Comparison of ENCODE assay signal across 22 cellular contexts in genomic region chr12:12488296-12488695, GRCh38.
DNase-seq lines count a peak whose midpoint lies in the region; ATAC-seq and TF ChIP-seq lines count a peak whose summit lies in the region.
"Had no signal": no experiment of that assay in that cellular context is flagged by ENCODE, and none has a peak within 500 bp of the region (broad histone marks: within the 10 kb centered on the region; RNA-seq: fewer than 3 reads in every experiment).

No MANE protein-coding gene starts in this region.

- H3K36me3 Mint-ChIP-seq in activated CD8-positive, alpha-beta T cell treated with anti-CD3 and anti-CD28 coated beads for 36 hours (ENCODE audit: low read depth), result peaks cover 44% of the 10 kb centered on the region
- H3K36me3 Mint-ChIP-seq in activated CD8-positive, alpha-beta T cell treated with anti-CD3 and anti-CD28 coated beads, Interleukin-2, amount 10 ng/mL, durations not matched to agents 7 days and 5 days (ENCODE audit: low read depth), result peaks cover 36% of the 10 kb centered on the region
- peaks cover 28% of the 10 kb centered on the region for H3K36me3 Mint-ChIP-seq in nephron progenitor cell (ENCODE audit: low read depth)

- no peak for ATAC-seq in activated CD8-positive, alpha-beta T cell treated with anti-CD3 and anti-CD28 coated beads for 36 hours
- ATAC-seq in activated CD8-positive, alpha-beta T cell treated with anti-CD3 and anti-CD28 coated beads, Interleukin-2, amount 10 ng/mL, durations not matched to agents 7 days and 5 days, result no peak
- no peak for ATAC-seq in HG03565 (IDR thresholded peaks at IDR 0.05; ENCODE audit: unreplicated experiment)

- DNase-seq in activated CD8-positive, alpha-beta T cell treated with anti-CD3 and anti-CD28 coated beads for 36 hours, result no peak
- DNase-seq in activated CD8-positive, alpha-beta T cell treated with anti-CD3 and anti-CD28 coated beads, Interleukin-2, amount 10 ng/mL, durations not matched to agents 7 days and 5 days, result no peak
- no peak for DNase-seq in Peyer's patch
- no peak for DNase-seq in nephron progenitor cell
- DNase-seq in NCI-H1930 (lab: John Stamatoyannopoulos, UW), result no peak
- no peak for DNase-seq in cerebellar cortex (ENCODE audit: low spot score)
- DNase-seq: activated CD4-positive, alpha-beta T cell treated with anti-CD3 and anti-CD28 coated beads for 4 hours; activated T-cell treated with anti-CD3 and anti-CD28 coated beads for 4 hours; immature natural killer cell; left ventricle myocardium inferior; mucosa of descending colon; NCI-H1105 treated with DMSO at 0.1 percent for 48 hours; NCI-H524; RPMI8226; SK-N-SH; stimulated activated CD4-positive, alpha-beta T cell treated with anti-CD3 and anti-CD28 coated beads, Interleukin-4, amount 100 ng/mL, for 1 hour had no signal

- no peak for TF ChIP-seq POLR2A in Peyer's patch (IDR thresholded peaks at IDR 0.05)

- peaks cover 0 to 27% (median 0%) of the 10 kb centered on the region in 3 donors for H3K36me3 ChIP-seq in Peyer's patch

- no peaks in the 10 kb centered on the region for H3K27me3 ChIP-seq in Peyer's patch
- H3K27me3 ChIP-seq: BLaER1, neutrophil had no signal

- H3K4me1 ChIP-seq in Peyer's patch, result peaks cover 0 to 36% (median 3%) of the 10 kb centered on the region in 4 donors
- H3K4me1 ChIP-seq: BLaER1 had no signal

- H3K4me3 ChIP-seq in Peyer's patch, result no peak overlapping the region
- H3K4me3 ChIP-seq: BLaER1, left ventricle myocardium inferior, mucosa of descending colon had no signal

- no peak for TF ChIP-seq CTCF in activated CD8-positive, alpha-beta T cell treated with anti-CD3 and anti-CD28 coated beads for 36 hours (IDR thresholded peaks at IDR 0.05)
- TF ChIP-seq CTCF in Peyer's patch (IDR thresholded peaks at IDR 0.05) (no peak), nephron progenitor cell (IDR thresholded peaks at IDR 0.05) (no peak)

- intact Hi-C loops in activated CD8-positive, alpha-beta T cell treated with anti-CD3 and anti-CD28 coated beads for 36 hours (cut with micrococcal nuclease), result no loop called here

- CTCF ChIA-PET in activated CD8-positive, alpha-beta T cell treated with anti-CD3 and anti-CD28 coated beads for 36 hours (lab: Charles Lee), result interaction anchor here (0.8 to 1.4 kb wide), 2 partner anchors 14 to 17 kb away, joined by 3 read pairs; no protein-coding TSS in a partner anchor
- CTCF ChIA-PET in activated CD8-positive, alpha-beta T cell treated with anti-CD3 and anti-CD28 coated beads, Interleukin-2, amount 10 ng/mL, durations not matched to agents 7 days and 5 days (lab: Charles Lee), result interaction anchor here (2.1 kb wide), 1 partner anchor 112 kb away, joined by 8 read pairs; no protein-coding TSS in a partner anchor

- no peaks in the 10 kb centered on the region for H3K9me3 Mint-ChIP-seq in activated CD8-positive, alpha-beta T cell treated with anti-CD3 and anti-CD28 coated beads for 36 hours
- no peaks in the 10 kb centered on the region for H3K9me3 Mint-ChIP-seq in activated CD8-positive, alpha-beta T cell treated with anti-CD3 and anti-CD28 coated beads, Interleukin-2, amount 10 ng/mL, durations not matched to agents 7 days and 5 days (ENCODE audit: insufficient read depth)
- H3K9me3 Mint-ChIP-seq in nephron progenitor cell, result no peaks in the 10 kb centered on the region
- H3K9me3 Mint-ChIP-seq: activated naive CD4-positive, alpha-beta T cell treated with anti-CD3 and anti-CD28 coated beads, Interleukin-2, amount 50 U/mL, for 24 hours; brain; immature natural killer cell had no signal

- H3K9me3 ChIP-seq in Peyer's patch, result no peaks in the 10 kb centered on the region
- H3K9me3 ChIP-seq: BLaER1, left ventricle myocardium inferior, mucosa of descending colon, neutrophil, SK-N-SH had no signal

- no peak overlapping the region for H3K4me3 Mint-ChIP-seq in activated CD8-positive, alpha-beta T cell treated with anti-CD3 and anti-CD28 coated beads for 36 hours
- no peak overlapping the region for H3K4me3 Mint-ChIP-seq in activated CD8-positive, alpha-beta T cell treated with anti-CD3 and anti-CD28 coated beads, Interleukin-2, amount 10 ng/mL, durations not matched to agents 7 days and 5 days
- no peak overlapping the region for H3K4me3 Mint-ChIP-seq in nephron progenitor cell
- H3K4me3 Mint-ChIP-seq: activated naive CD4-positive, alpha-beta T cell treated with anti-CD3 and anti-CD28 coated beads, Interleukin-2, amount 50 U/mL, for 24 hours; brain; immature natural killer cell had no signal

- H3K4me1 Mint-ChIP-seq in activated CD8-positive, alpha-beta T cell treated with anti-CD3 and anti-CD28 coated beads for 36 hours (ENCODE audit: low read depth), result peaks cover 35% of the 10 kb centered on the region
- H3K4me1 Mint-ChIP-seq in activated CD8-positive, alpha-beta T cell treated with anti-CD3 and anti-CD28 coated beads, Interleukin-2, amount 10 ng/mL, durations not matched to agents 7 days and 5 days (ENCODE audit: low read depth), result peaks cover 27% of the 10 kb centered on the region
- H3K4me1 Mint-ChIP-seq in nephron progenitor cell, result no peaks in the 10 kb centered on the region
- H3K4me1 Mint-ChIP-seq: immature natural killer cell had no signal

- H3K27ac Mint-ChIP-seq in activated CD8-positive, alpha-beta T cell treated with anti-CD3 and anti-CD28 coated beads for 36 hours, result peak overlapping the region; percentile 57
- no peak overlapping the region for H3K27ac Mint-ChIP-seq in activated CD8-positive, alpha-beta T cell treated with anti-CD3 and anti-CD28 coated beads, Interleukin-2, amount 10 ng/mL, durations not matched to agents 7 days and 5 days
- peak overlapping the region; percentile 15 for H3K27ac Mint-ChIP-seq in nephron progenitor cell

- peak overlapping the region in 3 of 4 donors; percentile 6 to 60 (median 7) for H3K27ac ChIP-seq in Peyer's patch
- H3K27ac ChIP-seq in cingulate gyrus (ENCODE audit: low read depth, low read length), result peak overlapping the region; percentile 22
- H3K27ac ChIP-seq: BLaER1, left ventricle myocardium inferior, neutrophil had no signal

- no peaks in the 10 kb centered on the region for H3K27me3 Mint-ChIP-seq in activated CD8-positive, alpha-beta T cell treated with anti-CD3 and anti-CD28 coated beads for 36 hours
- H3K27me3 Mint-ChIP-seq in activated CD8-positive, alpha-beta T cell treated with anti-CD3 and anti-CD28 coated beads, Interleukin-2, amount 10 ng/mL, durations not matched to agents 7 days and 5 days (ENCODE audit: low read depth), result no peaks in the 10 kb centered on the region
- H3K27me3 Mint-ChIP-seq in nephron progenitor cell (ENCODE audit: low read depth, poor library complexity), result no peaks in the 10 kb centered on the region
- H3K27me3 Mint-ChIP-seq: activated naive CD4-positive, alpha-beta T cell treated with anti-CD3 and anti-CD28 coated beads, Interleukin-2, amount 50 U/mL, for 24 hours; brain had no signal

- POLR2A ChIA-PET in activated CD8-positive, alpha-beta T cell treated with anti-CD3 and anti-CD28 coated beads for 36 hours (lab: Charles Lee), result interaction anchor here (1.2 to 2.1 kb wide), 2 partner anchors 12 to 120 kb away, joined by 3 to 7 read pairs; no protein-coding TSS in a partner anchor
- POLR2A ChIA-PET in activated CD8-positive, alpha-beta T cell treated with anti-CD3 and anti-CD28 coated beads, Interleukin-2, amount 10 ng/mL, durations not matched to agents 7 days and 5 days (lab: Charles Lee), result interaction anchor here (0.6 to 1.0 kb wide), 2 partner anchors 83 to 131 kb away, joined by 3 to 6 read pairs; partner anchors contain the start of gene BORCS5
